1 cellular context compared by ENCODE assay signal in genomic region chr1:157047064-157047410, GRCh38.
TF ChIP-seq lines count a peak whose summit lies in the region.

No MANE protein-coding gene starts in this region.

TF ChIP-seq in WTC11, 78 proteins besides CTCF, POLR2A, EP300 and RAD21 (continued from another document):
- TF ChIP-seq E2F4 (CRISPR knock-in tag; IDR thresholded peaks at IDR 0.05; ENCODE audit: borderline replicate concordance, low read depth) (no peak), SMAD3 (CRISPR knock-in tag; IDR thresholded peaks at IDR 0.05; ENCODE audit: borderline replicate concordance) (no peak), ERG (CRISPR knock-in tag; IDR thresholded peaks at IDR 0.05) (no peak), ZNF671 (CRISPR knock-in tag; IDR thresholded peaks at IDR 0.05) (no peak)
